ENCODE assay signal across 20 cellular contexts in genomic region chr19:5025027-5025426, GRCh38. TPM values are rescaled to one million over a fixed set of nuclear protein-coding genes. Genes with fewer than 3 reads are reported as not detected.
DNase-seq lines count a peak whose midpoint lies in the region; ATAC-seq and TF ChIP-seq lines count a peak whose summit lies in the region.
"Had no signal": no experiment of that assay in that cellular context is flagged by ENCODE, and none has a peak within 500 bp of the region (broad histone marks: within the 10 kb centered on the region; RNA-seq: fewer than 3 reads in every experiment).

No MANE protein-coding gene starts in this region.

- H3K18ac ChIP-seq in trophoblast cell (ENCODE audit: low read length) = no peak overlapping the region

- no peak overlapping the region for H2AFZ ChIP-seq in trophoblast cell (ENCODE audit: insufficient read depth, low read length, poor library complexity)
- H2AFZ ChIP-seq: GM23248 had no signal

- peak; percentile 82 for DNase-seq in NCI-H82 (lab: John Stamatoyannopoulos, UW)
- no peak for DNase-seq in NCI-H82 treated with DMSO at 0.1 percent for 48 hours (lab: John Stamatoyannopoulos, UW; ENCODE audit: unreplicated experiment)
- no peak for DNase-seq in trophoblast cell
- no peak for DNase-seq in stimulated activated effector memory CD8-positive, alpha-beta T cell treated with anti-CD3 and anti-CD28 coated beads, Interleukin-12 subunit alpha, Interleukin-12 subunit beta, amount 100 ng/mL, for 72 hours (ENCODE audit: low spot score in 2 of 2)
- no peak for DNase-seq in medulla oblongata (ENCODE audit: extremely low spot score)
- DNase-seq: AML-193, GM23248, NCI-H1105, NCI-H2081, NCI-H510A treated with DMSO at 0.1 percent for 48 hours, NCI-H774, PC-3 had no signal

- no peak overlapping the region for H3K27ac ChIP-seq in trophoblast cell (ENCODE audit: low read depth, low read length)
- H3K27ac ChIP-seq: 22Rv1, GM23248, SJSA1 had no signal

- H3K79me1 ChIP-seq in trophoblast cell (ENCODE audit: low read length) = no peaks in the 10 kb centered on the region

- no peak overlapping the region for H4K12ac ChIP-seq in trophoblast cell (ENCODE audit: low read depth, low read length)

- H3K4me1 Mint-ChIP-seq in brain = peaks cover 56% of the 10 kb centered on the region
- H3K4me1 Mint-ChIP-seq in stimulated activated memory B cell treated with anti-CD40 and anti-IgM and Interleukin-4, amounts not matched to agents 10 μg/mL and 1 μg/mL and 100 μg/mL, for 72 hours = peaks cover 1% of the 10 kb centered on the region
- peaks cover 20% of the 10 kb centered on the region for H3K4me1 Mint-ChIP-seq in stimulated activated effector memory CD8-positive, alpha-beta T cell treated with anti-CD3 and anti-CD28 coated beads, Interleukin-12 subunit alpha, Interleukin-12 subunit beta, amount 100 ng/mL, for 72 hours

- H4K8ac ChIP-seq in trophoblast cell (ENCODE audit: low read depth, low read length) = no peak overlapping the region

- H2AK5ac ChIP-seq in trophoblast cell (ENCODE audit: low read length) = no peak overlapping the region

- no peak overlapping the region for H3K4me2 ChIP-seq in trophoblast cell (ENCODE audit: low read length)

- no peak overlapping the region for H3K9ac ChIP-seq in trophoblast cell (ENCODE audit: low read length)
- H3K9ac ChIP-seq: GM23248 had no signal

- H3K79me2 ChIP-seq in trophoblast cell (ENCODE audit: control insufficient read depth, insufficient read depth, low read length, poor library complexity) = peaks cover 19% of the 10 kb centered on the region

- no peak overlapping the region for H3K23ac ChIP-seq in trophoblast cell (ENCODE audit: low read length)

- no peak overlapping the region for H4K91ac ChIP-seq in trophoblast cell (ENCODE audit: low read depth, low read length)

- no peak overlapping the region for H3K14ac ChIP-seq in trophoblast cell (ENCODE audit: low read length)

- ATAC-seq in stimulated activated memory B cell treated with anti-CD40 and anti-IgM and Interleukin-4, amounts not matched to agents 10 μg/mL and 1 μg/mL and 100 μg/mL, for 72 hours = no peak
- no peak for ATAC-seq in HG03565 (IDR thresholded peaks at IDR 0.05; ENCODE audit: unreplicated experiment)
- ATAC-seq in stimulated activated effector memory CD8-positive, alpha-beta T cell treated with anti-CD3 and anti-CD28 coated beads, Interleukin-12 subunit alpha, Interleukin-12 subunit beta, amount 100 ng/mL, for 72 hours = no peak
- ATAC-seq: HCT116, PC-3 had no signal

- H3K36me3 Mint-ChIP-seq in brain = peaks cover 23% of the 10 kb centered on the region
- no peaks in the 10 kb centered on the region for H3K36me3 Mint-ChIP-seq in stimulated activated memory B cell treated with anti-CD40 and anti-IgM and Interleukin-4, amounts not matched to agents 10 μg/mL and 1 μg/mL and 100 μg/mL, for 72 hours
- peaks cover 20% of the 10 kb centered on the region for H3K36me3 Mint-ChIP-seq in stimulated activated effector memory CD8-positive, alpha-beta T cell treated with anti-CD3 and anti-CD28 coated beads, Interleukin-12 subunit alpha, Interleukin-12 subunit beta, amount 100 ng/mL, for 72 hours

- no peak overlapping the region for H3K4me3 ChIP-seq in trophoblast cell (ENCODE audit: low read depth, low read length)
- H3K4me3 ChIP-seq: GM23248, K562, SJSA1 had no signal

- H3K36me3 ChIP-seq in trophoblast cell (ENCODE audit: control insufficient read depth in 1 of 2, insufficient read depth in 2 of 2, low read length in 2 of 2) = peaks cover 12 to 17% of the 10 kb centered on the region in 2 experiments

- no peak overlapping the region for H2BK120ac ChIP-seq in trophoblast cell (ENCODE audit: insufficient read depth, low read length, poor library complexity)

- peaks cover 8 to 9% of the 10 kb centered on the region in 2 experiments for H3K4me1 ChIP-seq in trophoblast cell (ENCODE audit: control insufficient read depth in 1 of 2, insufficient read depth in 2 of 2, low read length in 2 of 2)

- H3K27me3 ChIP-seq in trophoblast cell (ENCODE audit: insufficient read depth, low read length) = no peaks in the 10 kb centered on the region
- H3K27me3 ChIP-seq: SJSA1 had no signal

- H3K4ac ChIP-seq in trophoblast cell (ENCODE audit: low read depth, low read length) = peak overlapping the region; percentile 66

- H3K9me3 Mint-ChIP-seq in brain = peaks cover 0 to under 1% (median 0%) of the 10 kb centered on the region in 5 experiments
- H3K9me3 Mint-ChIP-seq in stimulated activated memory B cell treated with anti-CD40 and anti-IgM and Interleukin-4, amounts not matched to agents 10 μg/mL and 1 μg/mL and 100 μg/mL, for 72 hours = no peaks in the 10 kb centered on the region
- no peaks in the 10 kb centered on the region for H3K9me3 Mint-ChIP-seq in stimulated activated effector memory CD8-positive, alpha-beta T cell treated with anti-CD3 and anti-CD28 coated beads, Interleukin-12 subunit alpha, Interleukin-12 subunit beta, amount 100 ng/mL, for 72 hours
- H3K9me3 Mint-ChIP-seq: CD14-positive monocyte had no signal

- H3K9me3 ChIP-seq in trophoblast cell (ENCODE audit: insufficient read depth, low read depth, low read length) = peaks cover 2% of the 10 kb centered on the region
- H3K9me3 ChIP-seq: SJSA1 had no signal

- no peak overlapping the region for H2BK5ac ChIP-seq in trophoblast cell (ENCODE audit: low read depth, low read length, poor library complexity)

- H2BK12ac ChIP-seq in trophoblast cell (ENCODE audit: low read length) = no peak overlapping the region

- TF ChIP-seq CTCF in brain (conservative IDR thresholded peaks at IDR 0.05) = no peak

- peak overlapping the region in 3 of 5 experiments; percentile 21 to 84 (median 41) for H3K27ac Mint-ChIP-seq in brain
- H3K27ac Mint-ChIP-seq in stimulated activated memory B cell treated with anti-CD40 and anti-IgM and Interleukin-4, amounts not matched to agents 10 μg/mL and 1 μg/mL and 100 μg/mL, for 72 hours = peak overlapping the region; percentile 73
- no peak overlapping the region for H3K27ac Mint-ChIP-seq in stimulated activated effector memory CD8-positive, alpha-beta T cell treated with anti-CD3 and anti-CD28 coated beads, Interleukin-12 subunit alpha, Interleukin-12 subunit beta, amount 100 ng/mL, for 72 hours

- no peak overlapping the region for H3K4me3 Mint-ChIP-seq in brain
- H3K4me3 Mint-ChIP-seq in stimulated activated memory B cell treated with anti-CD40 and anti-IgM and Interleukin-4, amounts not matched to agents 10 μg/mL and 1 μg/mL and 100 μg/mL, for 72 hours = no peak overlapping the region
- no peak overlapping the region for H3K4me3 Mint-ChIP-seq in stimulated activated effector memory CD8-positive, alpha-beta T cell treated with anti-CD3 and anti-CD28 coated beads, Interleukin-12 subunit alpha, Interleukin-12 subunit beta, amount 100 ng/mL, for 72 hours
- H3K4me3 Mint-ChIP-seq: CD14-positive monocyte had no signal

- no peaks in the 10 kb centered on the region for H3K27me3 Mint-ChIP-seq in brain
- no peaks in the 10 kb centered on the region for H3K27me3 Mint-ChIP-seq in stimulated activated memory B cell treated with anti-CD40 and anti-IgM and Interleukin-4, amounts not matched to agents 10 μg/mL and 1 μg/mL and 100 μg/mL, for 72 hours

- WGBS in trophoblast cell (ENCODE audit: extremely low coverage, insufficient coverage, insufficient read length) = no CpG with 5 or more reads among the region's 10 CpGs

RNA-seq across cellular contexts. Expression of gene KDM4B, which starts 56.1 kb away (rescaled TPM):
- polyA plus RNA-seq in brain (ENCODE audit: insufficient read depth, low read depth, low replicate concordance) = 41.0 TPM
- 37.1 and 37.3 TPM in 2 replicates for polyA plus RNA-seq in trophoblast cell (2013)
